8 cellular contexts compared by ENCODE assay signal in genomic region chr1:226547754-226548191, GRCh38. TPM values are rescaled to one million over a fixed set of nuclear protein-coding genes. Genes with fewer than 3 reads are reported as not detected.
DNase-seq lines count a peak whose midpoint lies in the region; FAIRE-seq and TF ChIP-seq lines count a peak whose summit lies in the region.

No MANE protein-coding gene starts in this region.

- 4 to 6% methylated on average over 16 of the region's 16 CpGs for WGBS in GM23248 (ENCODE audit: low coverage in 1 of 2, low lambda C conversion rate in 2 of 2, missing lambda C conversion rate in 2 of 2), 2 experiments
- 7% methylated on average over 16 of the region's 16 CpGs for WGBS in SK-N-SH (ENCODE audit: low lambda C conversion rate)

- H3K27ac ChIP-seq in GM23248 (no peak overlapping the region), SK-N-SH (ENCODE audit: low read depth in 2 of 2, low read length in 1 of 2) (no peak overlapping the region), uterus (peak overlapping the region; percentile 43 to 65)

- TF ChIP-seq EP300 in SK-N-SH (IDR thresholded peaks at IDR 0.05; ENCODE audit: borderline replicate concordance in 1 of 2, low read depth in 1 of 2, low read length in 1 of 2), result no peak

- in situ Hi-C loops in GM23248 (cut with MboI), result no loop called here

- H3K4me3 ChIP-seq in GM23248 (no peak overlapping the region), SK-N-SH (ENCODE audit: low read depth in 2 of 2, low read length in 1 of 2) (peak overlapping the region in 1 of 2 experiments; percentile 39; a peak in 1 of 4 replicates), uterus (peak overlapping the region in 1 of 2 donors; percentile 55)

- DNase-seq in D721Med (ENCODE audit: insufficient read length, low spot score), result peak; percentile 82
- DNase-seq in GM23248, result peak; percentile 93
- DNase-seq in NCI-H1105 (lab: John Stamatoyannopoulos, UW), result peak; percentile 68
- peak; percentile 87 for DNase-seq in SK-N-SH
- peak; percentile 69 for DNase-seq in activated naive CD4-positive, alpha-beta T cell treated with anti-CD3 and anti-CD28 coated beads, Interleukin-2, amount 50 U/mL, for 16 hours
- peak; percentile 44 for DNase-seq in glomerular endothelial cell (ENCODE audit: extremely low read depth, low read depth, low spot score)
- DNase-seq in posterior cingulate gyrus, result peak; percentile 56 to 95 (median 78)
- peak; percentile 88 to 89 for DNase-seq in uterus

- no peaks in the 10 kb centered on the region for H3K9me2 ChIP-seq in GM23248 (ENCODE audit: insufficient read depth)
- no peaks in the 10 kb centered on the region for H3K9me2 ChIP-seq in SK-N-SH

- TF ChIP-seq CTCF in D721Med (IDR thresholded peaks at IDR 0.05; ENCODE audit: insufficient read depth, missing control alignments), result peak; percentile 100
- peak; percentile 91 for TF ChIP-seq CTCF in SK-N-SH (IDR thresholded peaks at IDR 0.05)
- TF ChIP-seq CTCF in uterus (IDR thresholded peaks at IDR 0.05), result peak; percentile 86 to 94 (median 90)

- H3K4me1 ChIP-seq in GM23248 (ENCODE audit: insufficient read depth) (no peaks in the 10 kb centered on the region), SK-N-SH (ENCODE audit: control insufficient read depth in 1 of 2, insufficient read depth in 2 of 2, low read depth in 1 of 2, low read length in 1 of 2) (peaks cover 10 to 24% of the 10 kb centered on the region in 2 experiments; a peak in 1 of 4 replicates), uterus (peaks cover under 1 to 4% of the 10 kb centered on the region in 2 donors)

- peak; percentile 60 for FAIRE-seq in D721Med (lab: Jason Lieb, UNC)

- no peaks in the 10 kb centered on the region for H4K20me1 ChIP-seq in GM23248 (ENCODE audit: insufficient read depth)
- H4K20me1 ChIP-seq in SK-N-SH (ENCODE audit: insufficient read depth), result no peaks in the 10 kb centered on the region

- TF ChIP-seq POLR2A in uterus (IDR thresholded peaks at IDR 0.05), result no peak

- CTCF ChIA-PET in SK-N-SH (lab: Yijun Ruan, JAX), result interaction anchor here (0.6 to 7.0 kb wide), 35 partner anchors 8 to 588 kb away, joined by 3 to 52 read pairs (median 5); partner anchors contain the start of gene PARP1

- H3K79me2 ChIP-seq in GM23248 (ENCODE audit: insufficient read depth) (no peaks in the 10 kb centered on the region), SK-N-SH (ENCODE audit: insufficient read depth) (no peaks in the 10 kb centered on the region)

- H3K27me3 ChIP-seq in GM23248 (replicated peaks; ENCODE audit: insufficient read depth) (peaks cover 61% of the 10 kb centered on the region), SK-N-SH (ENCODE audit: insufficient read depth) (peaks cover 26% of the 10 kb centered on the region), uterus (no peaks in the 10 kb centered on the region)

- POLR2A ChIA-PET in SK-N-SH (lab: Yijun Ruan, JAX), result no interaction called here

- intact Hi-C loops in posterior cingulate gyrus (cut with DNase I) (loop anchor here (5.0 kb wide), 3 partner anchors 60 to 280 kb away; no protein-coding TSS in a partner anchor), uterus (cut with DNase I; ENCODE audit: low total_unique reads) (loop anchor here (10.0 kb wide), 2 partner anchors 57 to 287 kb away; no protein-coding TSS in a partner anchor)

- H3F3A ChIP-seq in GM23248 (ENCODE audit: insufficient read depth) (no peaks in the 10 kb centered on the region), SK-N-SH (replicated peaks; ENCODE audit: insufficient read depth) (no peaks in the 10 kb centered on the region)

- H3K9ac ChIP-seq in GM23248 (no peak overlapping the region), SK-N-SH (no peak overlapping the region)

- no peak overlapping the region for H2AFZ ChIP-seq in GM23248
- no peak overlapping the region for H2AFZ ChIP-seq in SK-N-SH (ENCODE audit: low read depth)

- H3K9me3 ChIP-seq in GM23248 (ENCODE audit: low read depth) (no peaks in the 10 kb centered on the region), SK-N-SH (no peaks in the 10 kb centered on the region), uterus (no peaks in the 10 kb centered on the region)

- H3K4me2 ChIP-seq in GM23248 (ENCODE audit: unreplicated experiment) (no peak overlapping the region), SK-N-SH (no peak overlapping the region)

- TF ChIP-seq RAD21 in SK-N-SH (IDR thresholded peaks at IDR 0.05; ENCODE audit: low read length), result peak; percentile 89

- no peaks in the 10 kb centered on the region for H3K36me3 ChIP-seq in GM23248 (ENCODE audit: low read depth)
- H3K36me3 ChIP-seq in SK-N-SH (replicated peaks in 1 of 2; ENCODE audit: control insufficient read depth in 1 of 2, insufficient read depth in 2 of 2, low read length in 1 of 2), result no peaks in the 10 kb centered on the region
- no peaks in the 10 kb centered on the region for H3K36me3 ChIP-seq in uterus

TF ChIP-seq in SK-N-SH, 30 proteins besides CTCF, POLR2A, EP300 and RAD21 (continues in another document):
- TF ChIP-seq EZH2phosphoT487 (IDR thresholded peaks at IDR 0.05; ENCODE audit: borderline replicate concordance, low read depth), result no peak
- peak; percentile 40; the same call in 1 of the 2 replicates for TF ChIP-seq RCOR1 (IDR thresholded peaks at IDR 0.05; ENCODE audit: low read length)
- TF ChIP-seq POLR2AphosphoS5 (IDR thresholded peaks at IDR 0.05; ENCODE audit: low read depth, low read length), result no peak
- TF ChIP-seq REST (IDR thresholded peaks at IDR 0.05; ENCODE audit: low read depth, low read length), result no peak
- no peak for TF ChIP-seq TEAD4 (IDR thresholded peaks at IDR 0.05; ENCODE audit: borderline replicate concordance, insufficient read depth)
- no peak for TF ChIP-seq JUND (IDR thresholded peaks at IDR 0.05)
- no peak for TF ChIP-seq FOXJ3 (CRISPR knock-in tag; IDR thresholded peaks at IDR 0.05)
- TF ChIP-seq NRF1 (IDR thresholded peaks at IDR 0.05; ENCODE audit: low read depth, low read length), result no peak
- no peak for TF ChIP-seq GATA2 (CRISPR knock-in tag; IDR thresholded peaks at IDR 0.05)
- TF ChIP-seq GABPA (IDR thresholded peaks at IDR 0.05; ENCODE audit: low read depth), result no peak
- TF ChIP-seq USF2 (IDR thresholded peaks at IDR 0.05; ENCODE audit: borderline replicate concordance, low read depth, low read length), result no peak
- no peak for TF ChIP-seq FOXM1 (IDR thresholded peaks at IDR 0.05; ENCODE audit: low read depth)
- TF ChIP-seq PBX3 (IDR thresholded peaks at IDR 0.05), result no peak
- TF ChIP-seq ELF1 (IDR thresholded peaks at IDR 0.05), result no peak
- TF ChIP-seq SIN3A (IDR thresholded peaks at IDR 0.05; ENCODE audit: borderline replicate concordance, low read depth, low read length), result no peak
- no peak for TF ChIP-seq MEF2A (IDR thresholded peaks at IDR 0.05; ENCODE audit: borderline replicate concordance, low read depth)
- TF ChIP-seq SMC3 (IDR thresholded peaks at IDR 0.05; ENCODE audit: low read depth, low read length), result peak; percentile 85
- TF ChIP-seq TAF1 (IDR thresholded peaks at IDR 0.05; ENCODE audit: borderline replicate concordance, low read depth, low read length), result no peak
- peak; percentile 61; the same call in 1 of the 2 replicates for TF ChIP-seq RFX5 (IDR thresholded peaks at IDR 0.05; ENCODE audit: low read length)

RNA-seq across cellular contexts. Expression of gene STUM, which starts 0.8 kb away (rescaled TPM):
- total RNA-seq in GM23248 (2014; rRNA removed; shearing (Covaris generic)), result under 0.01 TPM in 1 of 2 replicates, not detected in the other
- not detected in 2 replicates for polyA plus RNA-seq in GM23248 (2016; fragmentation: Nextera tagmentation; extraction: Ambion mirVana)
- polyA plus RNA-seq in SK-N-SH (2012; rRNA removed), result not detected in 2 replicates
- not detected in 2 replicates for polyA plus RNA-seq in SK-N-SH (2012; cell fraction: cytosol; rRNA removed)
- 0.01 TPM in 1 of 2 replicates, not detected in the other for polyA plus RNA-seq in SK-N-SH (2012; cell fraction: nucleus; rRNA removed)
- total RNA-seq in glomerular endothelial cell, result under 0.01 and 0.35 TPM in 2 replicates
- 1 to 10 TPM in 3 of 4 donors, under 1 TPM in 1; 0.88 to 9.1 (median 2.2) TPM for total RNA-seq in uterus

Comparison
In these comparisons a context has a peak if more than half of its experiments do, and no peak if none do; other contexts are left out.
1. H3K27ac ChIP-seq: peak in uterus (2 of 2); none in GM23248 (single experiment) and SK-N-SH (0 of 2).
2. Peak in every context shown above with its lines, with median percentiles within 50 percentile points of each other: DNase-seq and CTCF ChIP-seq.